16 cellular contexts compared by ENCODE assay signal in genomic region chr7:151091003-151091402, GRCh38.
"Had no signal": no experiment of that assay in that cellular context is flagged by ENCODE, and none has a peak within 500 bp of the region (broad histone marks: within the 10 kb centered on the region; RNA-seq: fewer than 3 reads in every experiment).

No MANE protein-coding gene starts in this region.

- H3K27me3 ChIP-seq: dorsolateral prefrontal cortex, uterus had no signal

- DNase-seq: activated CD4-positive, alpha-beta T cell treated with anti-CD3 and anti-CD28 coated beads, Interleukin-2, amount 50 U/mL, for 4 hours; activated CD4-positive, CD25-positive, alpha-beta regulatory T cell treated with anti-CD3 and anti-CD28 coated beads, Interleukin-2, amount 50 U/mL, for 72 hours; activated effector memory CD4-positive, alpha-beta T cell treated with Interleukin-2 at 50 U/mL for 16 hours; activated T-cell treated with anti-CD3 and anti-CD28 coated beads, Interleukin-2, amount 50 U/mL, for 24 hours; amniotic stem cell; dorsolateral prefrontal cortex; foreskin melanocyte; naive B cell; nucleus accumbens; stimulated activated CD4-positive, alpha-beta T cell treated with anti-CD3 and anti-CD28 coated beads, Interleukin-2, amount 100 ng/mL, for 48 hours; uterus had no signal

- H3K9me3 ChIP-seq: psoas muscle, thoracic aorta, uterus had no signal

- H3K27me3 Mint-ChIP-seq: activated naive CD4-positive, alpha-beta T cell treated with anti-CD3 and anti-CD28 coated beads, Interleukin-2, amount 50 U/mL, for 24 hours; activated T-cell treated with anti-CD3 and anti-CD28 coated beads, Interleukin-2, amount 50 U/mL, for 24 hours had no signal

- H3K36me3 Mint-ChIP-seq: activated naive CD4-positive, alpha-beta T cell treated with anti-CD3 and anti-CD28 coated beads, Interleukin-2, amount 50 U/mL, for 24 hours had no signal

- H3K4me3 ChIP-seq: psoas muscle, thoracic aorta, uterus had no signal

- H3K4me3 Mint-ChIP-seq: activated naive CD4-positive, alpha-beta T cell treated with anti-CD3 and anti-CD28 coated beads, Interleukin-2, amount 50 U/mL, for 24 hours; activated T-cell treated with anti-CD3 and anti-CD28 coated beads, Interleukin-2, amount 50 U/mL, for 24 hours; mesothelial cell of epicardium; naive B cell had no signal

- H3K9me3 Mint-ChIP-seq: activated naive CD4-positive, alpha-beta T cell treated with anti-CD3 and anti-CD28 coated beads, Interleukin-2, amount 50 U/mL, for 24 hours; activated T-cell treated with anti-CD3 and anti-CD28 coated beads, Interleukin-2, amount 50 U/mL, for 24 hours; mesothelial cell of epicardium had no signal

- H3K27ac Mint-ChIP-seq: activated naive CD4-positive, alpha-beta T cell treated with anti-CD3 and anti-CD28 coated beads, Interleukin-2, amount 50 U/mL, for 24 hours; activated T-cell treated with anti-CD3 and anti-CD28 coated beads, Interleukin-2, amount 50 U/mL, for 24 hours; mesothelial cell of epicardium; naive B cell had no signal

- ATAC-seq: psoas muscle; stimulated activated naive CD8-positive, alpha-beta T cell treated with anti-CD3 and anti-CD28 coated beads, Interleukin-15, Interleukin-2, amounts not matched to agents 100 U/mL and 50 U/mL, for 24 hours had no signal

- H3K36me3 ChIP-seq: thoracic aorta, uterus had no signal
